ENCODE assay signal across 1 cellular context in the genomic region with DNA sequence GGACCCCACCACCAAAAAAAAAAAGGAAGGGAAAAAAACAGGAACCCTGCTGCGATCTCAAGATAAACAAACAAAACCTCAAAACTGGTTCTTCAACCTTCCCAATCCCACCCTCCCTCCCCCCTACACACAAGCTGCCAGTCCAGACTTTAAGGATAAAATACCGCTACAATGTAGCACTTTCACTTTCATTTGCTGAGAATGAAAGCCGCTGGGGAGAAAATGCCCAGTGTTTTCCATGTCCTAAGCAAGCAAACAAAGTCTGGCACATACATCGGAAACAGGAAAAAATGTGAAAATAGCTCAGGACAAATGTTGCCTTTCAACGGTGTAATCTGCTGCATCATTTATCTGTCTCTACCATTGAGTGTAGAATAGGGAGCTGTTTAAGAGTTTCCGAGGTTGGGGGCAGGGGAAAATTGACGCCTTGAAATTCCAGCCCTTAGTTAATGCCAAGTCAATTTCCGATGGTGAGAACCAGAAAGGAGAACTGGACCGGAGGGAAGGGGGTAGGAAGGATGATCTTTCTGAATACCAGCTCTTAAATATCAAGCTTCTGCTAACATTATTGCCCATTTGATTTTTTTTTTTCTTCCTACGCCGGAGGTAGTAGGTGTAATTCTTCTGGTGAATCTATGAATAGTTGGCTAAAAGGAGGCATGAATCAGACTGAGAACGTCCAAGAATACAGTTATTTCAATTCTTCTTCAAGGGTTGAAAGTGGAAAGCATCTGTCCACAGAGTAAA.
A peak's percentile ranks its signal among the peaks of the same experiment; 100 is the strongest.
TF ChIP-seq lines count a peak whose summit lies in the region.

No MANE protein-coding gene starts in this region.

TF ChIP-seq in endothelial cell of umbilical vein, 7 proteins besides CTCF, POLR2A, EP300 and RAD21 (continued from another document):
- TF ChIP-seq, protein P1, sequence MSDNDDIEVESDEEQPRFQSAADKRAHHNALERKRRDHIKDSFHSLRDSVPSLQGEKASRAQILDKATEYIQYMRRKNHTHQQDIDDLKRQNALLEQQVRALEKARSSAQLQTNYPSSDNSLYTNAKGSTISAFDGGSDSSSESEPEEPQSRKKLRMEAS (IDR thresholded peaks at IDR 0.05; ENCODE audit: insufficient read depth, insufficient read length): no peak
- TF ChIP-seq GATA2 (IDR thresholded peaks at IDR 0.05; ENCODE audit: insufficient read depth, insufficient read length, low read depth, low read length): peak; percentile 15
